Comparison of ENCODE assay signal across 8 cellular contexts in genomic region chr11:34633990-34634725, GRCh38. TPM values are rescaled to one million over a fixed set of nuclear protein-coding genes. Genes with fewer than 3 reads are reported as not detected.
A peak's percentile ranks its signal among the peaks of the same experiment; 100 is the strongest.
DNase-seq lines count a peak whose midpoint lies in the region; ATAC-seq and TF ChIP-seq lines count a peak whose summit lies in the region.

No MANE protein-coding gene starts in this region.

- H3K4me1 ChIP-seq in GM23248 (ENCODE audit: insufficient read depth) (peaks cover 16% of the 10 kb centered on the region), MM.1S (ENCODE audit: low read length) (peaks cover 17% of the 10 kb centered on the region), breast epithelium (peaks cover 0 to 7% of the 10 kb centered on the region in 2 donors)

- H3K36me3 Mint-ChIP-seq in stimulated activated effector memory CD8-positive, alpha-beta T cell treated with anti-CD3 and anti-CD28 coated beads, Interleukin-12 subunit alpha, Interleukin-12 subunit beta, amount 100 ng/mL, for 72 hours = no peaks in the 10 kb centered on the region
- no peaks in the 10 kb centered on the region for H3K36me3 Mint-ChIP-seq in nephron progenitor cell (ENCODE audit: low read depth)

- peaks cover 9% of the 10 kb centered on the region for H3K4me1 Mint-ChIP-seq in stimulated activated effector memory CD8-positive, alpha-beta T cell treated with anti-CD3 and anti-CD28 coated beads, Interleukin-12 subunit alpha, Interleukin-12 subunit beta, amount 100 ng/mL, for 72 hours
- H3K4me1 Mint-ChIP-seq in nephron progenitor cell = peaks cover 41% of the 10 kb centered on the region

- no peak overlapping the region for H3K27ac Mint-ChIP-seq in stimulated activated effector memory CD8-positive, alpha-beta T cell treated with anti-CD3 and anti-CD28 coated beads, Interleukin-12 subunit alpha, Interleukin-12 subunit beta, amount 100 ng/mL, for 72 hours
- no peak overlapping the region for H3K27ac Mint-ChIP-seq in nephron progenitor cell

- ATAC-seq in GM18502 (IDR thresholded peaks at IDR 0.05; ENCODE audit: poor library complexity, unreplicated experiment) = peak; percentile 84
- ATAC-seq in stimulated activated effector memory CD8-positive, alpha-beta T cell treated with anti-CD3 and anti-CD28 coated beads, Interleukin-12 subunit alpha, Interleukin-12 subunit beta, amount 100 ng/mL, for 72 hours = peak; percentile 61
- ATAC-seq in activated CD4-positive, CD25-positive, alpha-beta regulatory T cell treated with anti-CD3 and anti-CD28 coated beads, Interleukin-2, amount 50 U/mL, for 24 hours = no peak

- H3K27me3 ChIP-seq in GM23248 (replicated peaks; ENCODE audit: insufficient read depth) (no peaks in the 10 kb centered on the region), MM.1S (replicated peaks; ENCODE audit: insufficient read depth, low read length) (no peaks in the 10 kb centered on the region), breast epithelium (no peaks in the 10 kb centered on the region)

- H2AFZ ChIP-seq in GM23248 (no peak overlapping the region), MM.1S (ENCODE audit: low read length) (peak overlapping the region; percentile 51)

- H3K4me3 ChIP-seq in GM23248 = no peak overlapping the region
- H3K4me3 ChIP-seq in MM.1S (ENCODE audit: low read length) = peak overlapping the region; percentile 1; the same call in 1 of the 2 replicates
- H3K4me3 ChIP-seq in breast epithelium = peak overlapping the region in 2 of 3 donors; percentile 16 to 27

- H3K9ac ChIP-seq in GM23248 (no peak overlapping the region), MM.1S (ENCODE audit: low read length) (no peak overlapping the region)

- no peak overlapping the region for H3K4me3 Mint-ChIP-seq in stimulated activated effector memory CD8-positive, alpha-beta T cell treated with anti-CD3 and anti-CD28 coated beads, Interleukin-12 subunit alpha, Interleukin-12 subunit beta, amount 100 ng/mL, for 72 hours
- no peak overlapping the region for H3K4me3 Mint-ChIP-seq in nephron progenitor cell

- 71 to 74% methylated on average over 5 of the region's 5 CpGs for WGBS in GM23248 (ENCODE audit: low coverage in 1 of 2, low lambda C conversion rate in 2 of 2, missing lambda C conversion rate in 2 of 2), 2 experiments

- DNase-seq in GM23248 = peak; percentile 36
- peak; percentile 64 for DNase-seq in MM.1S
- no peak for DNase-seq in breast epithelium (ENCODE audit: low spot score in 2 of 2)
- no peak for DNase-seq in stimulated activated effector memory CD8-positive, alpha-beta T cell treated with anti-CD3 and anti-CD28 coated beads, Interleukin-12 subunit alpha, Interleukin-12 subunit beta, amount 100 ng/mL, for 72 hours (ENCODE audit: low spot score in 2 of 2)
- no peak for DNase-seq in foreskin melanocyte
- DNase-seq in nephron progenitor cell = no peak

- H3K79me2 ChIP-seq in GM23248 (ENCODE audit: insufficient read depth) (no peaks in the 10 kb centered on the region), MM.1S (ENCODE audit: low read length) (no peaks in the 10 kb centered on the region)

- H3K36me3 ChIP-seq in GM23248 (ENCODE audit: low read depth) (no peaks in the 10 kb centered on the region), MM.1S (replicated peaks; ENCODE audit: insufficient read depth, low read length) (no peaks in the 10 kb centered on the region), breast epithelium (no peaks in the 10 kb centered on the region)

- H3K4me2 ChIP-seq in GM23248 (ENCODE audit: unreplicated experiment) = no peak overlapping the region
- peak overlapping the region; percentile 42 for H3K4me2 ChIP-seq in MM.1S (ENCODE audit: low read depth, low read length)

- no peak for TF ChIP-seq POLR2A in breast epithelium (IDR thresholded peaks at IDR 0.05)

- no peak overlapping the region for H3K27ac ChIP-seq in GM23248
- H3K27ac ChIP-seq in MM.1S (ENCODE audit: low read length) = peak overlapping the region; percentile 32; the same call in 1 of the 2 replicates
- H3K27ac ChIP-seq in breast epithelium = peak overlapping the region; percentile 80 to 89

- no peaks in the 10 kb centered on the region for H3K9me2 ChIP-seq in GM23248 (ENCODE audit: insufficient read depth)
- no peaks in the 10 kb centered on the region for H3K9me2 ChIP-seq in MM.1S (replicated peaks; ENCODE audit: insufficient read depth, low read length)

- in situ Hi-C loops in GM23248 (cut with MboI) = no loop called here

- TF ChIP-seq CTCF in MM.1S (IDR thresholded peaks at IDR 0.05; ENCODE audit: low read length) (peak; percentile 17), breast epithelium (IDR thresholded peaks at IDR 0.05) (peak in 2 of 3 donors; percentile 14 to 41), nephron progenitor cell (IDR thresholded peaks at IDR 0.05) (no peak)

- no peaks in the 10 kb centered on the region for H3K27me3 Mint-ChIP-seq in nephron progenitor cell (ENCODE audit: low read depth, poor library complexity)

- intact Hi-C loops in breast epithelium (cut with DNase I; ENCODE audit: low total_unique reads) = no loop called here

- H3K9me3 ChIP-seq in GM23248 (ENCODE audit: low read depth) (no peaks in the 10 kb centered on the region), MM.1S (replicated peaks; ENCODE audit: insufficient read depth, low read length) (no peaks in the 10 kb centered on the region), breast epithelium (no peaks in the 10 kb centered on the region)

- no peaks in the 10 kb centered on the region for H3K9me3 Mint-ChIP-seq in stimulated activated effector memory CD8-positive, alpha-beta T cell treated with anti-CD3 and anti-CD28 coated beads, Interleukin-12 subunit alpha, Interleukin-12 subunit beta, amount 100 ng/mL, for 72 hours
- no peaks in the 10 kb centered on the region for H3K9me3 Mint-ChIP-seq in nephron progenitor cell

- H4K20me1 ChIP-seq in GM23248 (ENCODE audit: insufficient read depth) = no peaks in the 10 kb centered on the region
- no peaks in the 10 kb centered on the region for H4K20me1 ChIP-seq in MM.1S (ENCODE audit: insufficient read depth, low read length)

- H3F3A ChIP-seq in GM23248 (ENCODE audit: insufficient read depth) (no peaks in the 10 kb centered on the region), MM.1S (ENCODE audit: insufficient read depth, low read length) (no peaks in the 10 kb centered on the region)

RNA-seq across cellular contexts. Expression of gene EHF, which starts 13.3 kb away (rescaled TPM):
- not detected in 2 replicates for total RNA-seq in GM23248 (2014; rRNA removed; shearing (Covaris generic))
- polyA plus RNA-seq in GM23248 (2016; fragmentation: Nextera tagmentation; extraction: Ambion mirVana) = not detected in 2 replicates
- total RNA-seq in breast epithelium = 100 to 1,000 TPM in 2 of 3 donors, under 1 TPM in 1; 0.16 to 392 (median 132) TPM

Comparison
In these comparisons a context has a peak if more than half of its experiments do, and no peak if none do; other contexts are left out.
1. ATAC-seq: peak in GM18502 (single experiment) and stimulated activated effector memory CD8-positive, alpha-beta T cell treated with anti-CD3 and anti-CD28 coated beads, Interleukin-12 subunit alpha, Interleukin-12 subunit beta, amount 100 ng/mL, for 72 hours (single experiment); none in activated CD4-positive, CD25-positive, alpha-beta regulatory T cell treated with anti-CD3 and anti-CD28 coated beads, Interleukin-2, amount 50 U/mL, for 24 hours (0 of 2).
2. DNase-seq: peak in GM23248 (single experiment) and MM.1S (single experiment); none in breast epithelium (0 of 2), stimulated activated effector memory CD8-positive, alpha-beta T cell treated with anti-CD3 and anti-CD28 coated beads, Interleukin-12 subunit alpha, Interleukin-12 subunit beta, amount 100 ng/mL, for 72 hours (0 of 2), foreskin melanocyte (single experiment) and nephron progenitor cell (single experiment).